In the genomic region with DNA sequence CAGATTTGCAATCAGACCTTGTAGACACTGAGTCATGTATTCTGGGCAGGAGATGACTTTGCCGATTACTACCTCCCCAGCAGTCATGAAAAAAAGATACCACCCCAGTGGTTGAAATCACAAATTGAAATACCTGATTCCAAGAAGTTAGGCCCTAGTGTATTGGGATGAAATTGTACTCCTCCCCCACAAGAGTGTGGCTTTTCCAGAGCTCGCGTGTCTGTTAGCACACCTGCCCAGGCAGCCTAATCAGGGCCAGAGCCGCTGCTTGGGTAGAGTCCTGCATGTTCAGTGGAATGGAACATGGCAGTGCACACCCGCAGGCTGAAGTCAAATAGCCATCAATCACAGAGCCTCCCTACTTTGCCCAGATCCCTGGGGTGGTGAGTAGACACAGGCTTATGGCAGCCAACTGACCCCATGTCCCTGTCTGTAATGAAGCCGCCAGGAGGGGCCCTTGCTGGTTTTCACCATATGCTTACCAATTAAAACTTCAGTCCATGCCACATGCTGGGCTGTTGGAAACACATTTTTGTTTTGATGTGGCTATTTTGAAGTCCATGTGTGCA, we compare ENCODE assay signal across 26 cellular contexts.
DNase-seq lines count a peak whose midpoint lies in the region; ATAC-seq, FAIRE-seq and TF ChIP-seq lines count a peak whose summit lies in the region.
"Had no signal": no experiment of that assay in that cellular context is flagged by ENCODE, and none has a peak within 500 bp of the region (broad histone marks: within the 10 kb centered on the region; RNA-seq: fewer than 3 reads in every experiment).

No MANE protein-coding gene starts in this region.

- no peaks in the 10 kb centered on the region for H3K36me3 ChIP-seq in IMR-90 (ENCODE audit: control insufficient read depth, insufficient read depth, low read length)
- H3K36me3 ChIP-seq in bronchial epithelial cell (ENCODE audit: control insufficient read depth, insufficient read depth, low read length) = peaks cover 4% of the 10 kb centered on the region
- no peaks in the 10 kb centered on the region for H3K36me3 ChIP-seq in prostate gland
- H3K36me3 ChIP-seq: lower lobe of right lung, stomach had no signal

- no peak overlapping the region for H3K4me2 ChIP-seq in IMR-90 (ENCODE audit: low read depth, low read length)

- no peak overlapping the region for H4K91ac ChIP-seq in IMR-90 (ENCODE audit: insufficient read depth, low read depth, low read length)

- peak overlapping the region in 1 of 2 experiments; percentile 32; a peak in 1 of 4 replicates for H4K8ac ChIP-seq in IMR-90 (ENCODE audit: low read depth in 2 of 2, low read length in 2 of 2)

- H2BK15ac ChIP-seq in IMR-90 (ENCODE audit: low read depth, low read length) = no peak overlapping the region

- CTCF ChIA-PET in IMR-90 (lab: Yijun Ruan, JAX) = interaction anchor here (0.6 kb wide), 1 partner anchor 136 kb away, joined by 3 read pairs; no protein-coding TSS in a partner anchor

- no peak overlapping the region for H2BK20ac ChIP-seq in IMR-90 (ENCODE audit: low read depth, low read length)

- no peak overlapping the region for H2BK120ac ChIP-seq in IMR-90 (ENCODE audit: low read depth, low read length)

- BruUV-seq in IMR-90 (replicated peaks; lab: Mats Ljungman, UMichigan) = no TSS peak

- H3K27me3 ChIP-seq in IMR-90 (ENCODE audit: control insufficient read depth, insufficient read depth, low read length) (no peaks in the 10 kb centered on the region), bronchial epithelial cell (ENCODE audit: control insufficient read depth, insufficient read depth, low read length) (no peaks in the 10 kb centered on the region), prostate gland (replicated peaks; ENCODE audit: insufficient read depth) (no peaks in the 10 kb centered on the region)

- no peak overlapping the region for H3K4me3 ChIP-seq in IMR-90 (ENCODE audit: insufficient read depth, low read depth, low read length)
- H3K4me3 ChIP-seq in bronchial epithelial cell (ENCODE audit: low read depth, low read length) = no peak overlapping the region
- H3K4me3 ChIP-seq in prostate gland = no peak overlapping the region
- H3K4me3 ChIP-seq: coronary artery, lower lobe of right lung, psoas muscle, stomach had no signal

- no peak overlapping the region for H2AK9ac ChIP-seq in IMR-90 (replicated peaks; ENCODE audit: low read depth, low read length, poor library complexity)

- POLR2A ChIA-PET in IMR-90 (lab: Charles Lee; ENCODE audit: unreplicated experiment) = no interaction called here

- no peak overlapping the region for H3K18ac ChIP-seq in IMR-90 (ENCODE audit: low read depth, low read length)

- H2AFZ ChIP-seq in IMR-90 (replicated peaks; ENCODE audit: low read length, poor library complexity) = no peak overlapping the region

- H3K14ac ChIP-seq in IMR-90 (replicated peaks; ENCODE audit: low read depth, low read length) = no peak overlapping the region

- peaks cover 19% of the 10 kb centered on the region for H3K9me1 ChIP-seq in IMR-90 (ENCODE audit: insufficient read depth, low read length)

- H4K5ac ChIP-seq in IMR-90 (ENCODE audit: low read depth, low read length) = no peak overlapping the region

- in situ Hi-C loops in IMR-90 (cut with MboI; ENCODE audit: low sequenced_read_pairs) = no loop called here

- peaks cover 13 to 56% of the 10 kb centered on the region in 2 experiments; a peak in 3 of 4 replicates for H3K79me1 ChIP-seq in IMR-90 (ENCODE audit: low read depth in 1 of 2, low read length in 2 of 2)

- ATAC-seq in IMR-90 (ENCODE audit: low read depth) = peak; percentile 16; the same call in 1 of the 2 replicates
- ATAC-seq: activated naive CD4-positive, alpha-beta T cell treated with anti-CD3 and anti-CD28 coated beads, Interleukin-2, amount 50 U/mL, for 72 hours; lower lobe of right lung; psoas muscle; Right ventricle myocardium inferior; T-cell had no signal

- intact Hi-C loops in IMR-90 (cut with micrococcal nuclease) = no loop called here
- intact Hi-C loops in prostate gland (cut with DNase I) = no loop called here

- TF ChIP-seq CTCF in IMR-90 (conservative IDR thresholded peaks at IDR 0.05; ENCODE audit: low read depth, low read length) = no peak
- TF ChIP-seq CTCF in bronchial epithelial cell (IDR thresholded peaks at IDR 0.05; ENCODE audit: insufficient read depth, low read length, severe bottlenecking) = no peak
- no peak for TF ChIP-seq CTCF in prostate gland (IDR thresholded peaks at IDR 0.05)

- no peak for FAIRE-seq in bronchial epithelial cell (lab: Jason Lieb, UNC)
- FAIRE-seq: TTC549 had no signal

- no CpG with 5 or more reads among the region's 6 CpGs for WGBS in IMR-90 (ENCODE audit: extremely low coverage in 2 of 2, insufficient read length in 1 of 2), 2 experiments
- 73% methylated on average over 6 of the region's 6 CpGs for WGBS in prostate gland

- no peak overlapping the region for H3K9ac ChIP-seq in IMR-90 (ENCODE audit: low read depth, low read length)

- no peak overlapping the region for H3K4ac ChIP-seq in IMR-90 (ENCODE audit: low read depth, low read length)

- TF ChIP-seq POLR2A in IMR-90 (IDR thresholded peaks at IDR 0.05; ENCODE audit: low read depth, low read length) = no peak
- TF ChIP-seq POLR2A in prostate gland (IDR thresholded peaks at IDR 0.05) = no peak

- H2BK5ac ChIP-seq in IMR-90 (ENCODE audit: low read depth, low read length, poor library complexity, severe bottlenecking) = no peak overlapping the region

- peak overlapping the region; percentile 4; the same call in 1 of the 2 replicates for H2AK5ac ChIP-seq in IMR-90 (ENCODE audit: low read depth, low read length)

- TF ChIP-seq RAD21 in IMR-90 (IDR thresholded peaks at IDR 0.05; ENCODE audit: low read length) = no peak

- no peak overlapping the region for H3K56ac ChIP-seq in IMR-90 (ENCODE audit: extremely low read depth, insufficient read depth, low read length)

- H3K23ac ChIP-seq in IMR-90 (ENCODE audit: low read depth, low read length) = no peak overlapping the region

- DNase-seq in DMS 273 (lab: John Stamatoyannopoulos, UW; ENCODE audit: unreplicated experiment) (peak; percentile 66), IMR-90 (peak; percentile 29), bronchial epithelial cell (ENCODE audit: low read depth) (peak; percentile 16), prostate gland (ENCODE audit: low spot score) (no peak), MV-4-11 (lab: John Stamatoyannopoulos, UW) (no peak)
- no peak for DNase-seq in activated CD4-positive, CD25-positive, alpha-beta regulatory T cell (lab: John Stamatoyannopoulos, UW)
- no peak for DNase-seq in activated CD4-positive, alpha-beta T cell treated with anti-CD3 and anti-CD28 coated beads, Interleukin-2, amount 50 U/mL, for 1 hour
- no peak for DNase-seq in activated naive CD4-positive, alpha-beta T cell treated with anti-CD3 and anti-CD28 coated beads, Interleukin-2, amount 50 U/mL, for 16 hours
- DNase-seq: activated CD4-positive, alpha-beta T cell treated with anti-CD3 and anti-CD28 coated beads for 4 hours; AML-193; COR-L47; immature natural killer cell; Kasumi-1; lower lobe of right lung; NCI-H1105; NCI-H2081 treated with DMSO at 0.1 percent for 48 hours; NCI-H510A treated with DMSO at 0.1 percent for 48 hours; psoas muscle; stimulated activated CD4-positive, alpha-beta T cell treated with anti-CD3 and anti-CD28 coated beads, Interleukin-4, amount 100 ng/mL, for 4 hours; stomach; T-cell; trophoblast cell had no signal

- H4K20me1 ChIP-seq in IMR-90 (ENCODE audit: insufficient read depth, low read length) = no peaks in the 10 kb centered on the region; the same call in 1 of the 2 replicates

- dilution Hi-C loops in IMR-90 (cut with HindIII; ENCODE audit: low sequenced_read_pairs, unreplicated experiment) = no loop called here

- no peak overlapping the region for H3K27ac ChIP-seq in IMR-90 (ENCODE audit: insufficient read depth, low read length)
- H3K27ac ChIP-seq in prostate gland = peak overlapping the region; percentile 59 to 64
- H3K27ac ChIP-seq: coronary artery, lower lobe of right lung, psoas muscle, stomach had no signal

- H3K4me1 ChIP-seq in IMR-90 (ENCODE audit: control insufficient read depth, insufficient read depth, low read length) = peaks cover 11% of the 10 kb centered on the region
- no peaks in the 10 kb centered on the region for H3K4me1 ChIP-seq in prostate gland (replicated peaks)
- H3K4me1 ChIP-seq: lower lobe of right lung, psoas muscle, stomach had no signal

- H3K9me3 ChIP-seq in IMR-90 (ENCODE audit: control insufficient read depth, insufficient read depth, low read length) (no peaks in the 10 kb centered on the region), prostate gland (no peaks in the 10 kb centered on the region)
- H3K9me3 ChIP-seq: lower lobe of right lung, psoas muscle, stomach had no signal

TF ChIP-seq in IMR-90, 13 proteins besides CTCF, POLR2A, EP300 and RAD21:
- TF ChIP-seq BHLHE40 (IDR thresholded peaks at IDR 0.05; ENCODE audit: low read depth, low read length) = no peak
- 0 out of 2 replicates have a peak, but pooled peaks have one; percentile 41 for TF ChIP-seq CEBPB (IDR thresholded peaks at IDR 0.05; ENCODE audit: low read depth, low read length)
- TF ChIP-seq MAZ (IDR thresholded peaks at IDR 0.05; ENCODE audit: borderline replicate concordance, low read depth, low read length) = no peak
- TF ChIP-seq RCOR1 (IDR thresholded peaks at IDR 0.05; ENCODE audit: insufficient replicate concordance, low read length) = no peak
- TF ChIP-seq, protein P1, sequence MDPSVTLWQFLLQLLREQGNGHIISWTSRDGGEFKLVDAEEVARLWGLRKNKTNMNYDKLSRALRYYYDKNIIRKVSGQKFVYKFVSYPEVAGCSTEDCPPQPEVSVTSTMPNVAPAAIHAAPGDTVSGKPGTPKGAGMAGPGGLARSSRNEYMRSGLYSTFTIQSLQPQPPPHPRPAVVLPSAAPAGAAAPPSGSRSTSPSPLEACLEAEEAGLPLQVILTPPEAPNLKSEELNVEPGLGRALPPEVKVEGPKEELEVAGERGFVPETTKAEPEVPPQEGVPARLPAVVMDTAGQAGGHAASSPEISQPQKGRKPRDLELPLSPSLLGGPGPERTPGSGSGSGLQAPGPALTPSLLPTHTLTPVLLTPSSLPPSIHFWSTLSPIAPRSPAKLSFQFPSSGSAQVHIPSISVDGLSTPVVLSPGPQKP (IDR thresholded peaks at IDR 0.05; ENCODE audit: borderline replicate concordance, low read depth, low read length) = no peak
- TF ChIP-seq CHD1 (IDR thresholded peaks at IDR 0.05; ENCODE audit: low read depth, low read length) = no peak
- no peak for TF ChIP-seq MXI1 (IDR thresholded peaks at IDR 0.05; ENCODE audit: borderline replicate concordance, low read depth, low read length)
- 0 out of 2 replicates have a peak, but pooled peaks have one; percentile 3 for TF ChIP-seq FOS (IDR thresholded peaks at IDR 0.05; ENCODE audit: low read depth, low read length)
- TF ChIP-seq, protein P2, sequence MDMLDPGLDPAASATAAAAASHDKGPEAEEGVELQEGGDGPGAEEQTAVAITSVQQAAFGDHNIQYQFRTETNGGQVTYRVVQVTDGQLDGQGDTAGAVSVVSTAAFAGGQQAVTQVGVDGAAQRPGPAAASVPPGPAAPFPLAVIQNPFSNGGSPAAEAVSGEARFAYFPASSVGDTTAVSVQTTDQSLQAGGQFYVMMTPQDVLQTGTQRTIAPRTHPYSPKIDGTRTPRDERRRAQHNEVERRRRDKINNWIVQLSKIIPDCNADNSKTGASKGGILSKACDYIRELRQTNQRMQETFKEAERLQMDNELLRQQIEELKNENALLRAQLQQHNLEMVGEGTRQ (IDR thresholded peaks at IDR 0.05; ENCODE audit: low read depth, low read length) = no peak

Comparison
In these comparisons a context has a peak if more than half of its experiments do, and no peak if none do; other contexts are left out.
1. DNase-seq: peak in DMS 273 (single experiment), IMR-90 (single experiment) and bronchial epithelial cell (single experiment); none in prostate gland (single experiment), activated CD4-positive, CD25-positive, alpha-beta regulatory T cell (0 of 4), MV-4-11 (single experiment), activated CD4-positive, alpha-beta T cell treated with anti-CD3 and anti-CD28 coated beads, Interleukin-2, amount 50 U/mL, for 1 hour (single experiment) and activated naive CD4-positive, alpha-beta T cell treated with anti-CD3 and anti-CD28 coated beads, Interleukin-2, amount 50 U/mL, for 16 hours (single experiment).